In genomic region chr3:72661115-72661457, GRCh38 we compare ENCODE assay signal across 9 cellular contexts.
DNase-seq lines count a peak whose midpoint lies in the region; ATAC-seq and TF ChIP-seq lines count a peak whose summit lies in the region.
"Had no signal": no experiment of that assay in that cellular context is flagged by ENCODE, and none has a peak within 500 bp of the region (broad histone marks: within the 10 kb centered on the region; RNA-seq: fewer than 3 reads in every experiment).

No MANE protein-coding gene starts in this region.

- peaks cover 12% of the 10 kb centered on the region for H3K4me1 Mint-ChIP-seq in activated naive CD4-positive, alpha-beta T cell treated with anti-CD3 and anti-CD28 coated beads, Interleukin-2, amount 10 ng/mL, durations not matched to agents 7 days and 5 days

- no peak overlapping the region for H3K4me3 ChIP-seq in AG10803 (ENCODE audit: low read length)
- H3K4me3 ChIP-seq in breast epithelium, result no peak overlapping the region
- no peak overlapping the region for H3K4me3 ChIP-seq in left lung

- no peaks in the 10 kb centered on the region for H3K9me3 Mint-ChIP-seq in activated naive CD4-positive, alpha-beta T cell treated with anti-CD3 and anti-CD28 coated beads, Interleukin-2, amount 10 ng/mL, durations not matched to agents 7 days and 5 days
- H3K9me3 Mint-ChIP-seq: neural crest cell had no signal

- TF ChIP-seq CTCF in AG10803 (conservative IDR thresholded peaks at IDR 0.05; ENCODE audit: low read length) (no peak), breast epithelium (IDR thresholded peaks at IDR 0.05) (no peak), left lung (IDR thresholded peaks at IDR 0.05) (no peak)

- no peaks in the 10 kb centered on the region for H3K36me3 Mint-ChIP-seq in activated naive CD4-positive, alpha-beta T cell treated with anti-CD3 and anti-CD28 coated beads, Interleukin-2, amount 10 ng/mL, durations not matched to agents 7 days and 5 days

- H3K27ac Mint-ChIP-seq in activated naive CD4-positive, alpha-beta T cell treated with anti-CD3 and anti-CD28 coated beads, Interleukin-2, amount 10 ng/mL, durations not matched to agents 7 days and 5 days, result no peak overlapping the region

- no peaks in the 10 kb centered on the region for H3K4me1 ChIP-seq in breast epithelium
- H3K4me1 ChIP-seq in left lung, result no peaks in the 10 kb centered on the region

- no peak overlapping the region for H3K4me3 Mint-ChIP-seq in activated naive CD4-positive, alpha-beta T cell treated with anti-CD3 and anti-CD28 coated beads, Interleukin-2, amount 10 ng/mL, durations not matched to agents 7 days and 5 days
- H3K4me3 Mint-ChIP-seq: neural crest cell had no signal

- ATAC-seq in left lung (peak; percentile 92), HG03521 (IDR thresholded peaks at IDR 0.05; ENCODE audit: unreplicated experiment) (no peak)

- H3K27me3 ChIP-seq in breast epithelium (no peaks in the 10 kb centered on the region), left lung (peaks cover 0 to 3% of the 10 kb centered on the region in 2 donors)

- DNase-seq in AG10803 (ENCODE audit: low read depth), result peak; percentile 91
- peak; percentile 61 for DNase-seq in NCI-H1436 (lab: John Stamatoyannopoulos, UW)
- peak; percentile 93 for DNase-seq in breast epithelium (ENCODE audit: low spot score in 2 of 2)
- DNase-seq in left lung, result peak; percentile 55 to 83
- no peak for DNase-seq in NCI-H2107 treated with DMSO at 0.1 percent for 48 hours (lab: John Stamatoyannopoulos, UW; ENCODE audit: unreplicated experiment)
- no peak for DNase-seq in T-helper 1 cell
- no peak for DNase-seq in activated naive CD4-positive, alpha-beta T cell treated with anti-CD3 and anti-CD28 coated beads, Interleukin-2, amount 10 ng/mL, durations not matched to agents 7 days and 5 days

- peaks cover 3% of the 10 kb centered on the region for H3K27me3 Mint-ChIP-seq in activated naive CD4-positive, alpha-beta T cell treated with anti-CD3 and anti-CD28 coated beads, Interleukin-2, amount 10 ng/mL, durations not matched to agents 7 days and 5 days

- no peaks in the 10 kb centered on the region for H3K36me3 ChIP-seq in breast epithelium
- no peaks in the 10 kb centered on the region for H3K36me3 ChIP-seq in left lung

- no peaks in the 10 kb centered on the region for H3K9me3 ChIP-seq in breast epithelium
- no peaks in the 10 kb centered on the region for H3K9me3 ChIP-seq in left lung

- intact Hi-C loops in breast epithelium (cut with DNase I; ENCODE audit: low total_unique reads), result loop anchor here (1.0 kb wide), 1 partner anchor 38 kb away; no protein-coding TSS in a partner anchor
- intact Hi-C loops in left lung (cut with DNase I), result no loop called here

- H3K27ac ChIP-seq in breast epithelium (peak overlapping the region; percentile 49 to 52), left lung (no peak overlapping the region)

- CTCF ChIA-PET in activated naive CD4-positive, alpha-beta T cell treated with anti-CD3 and anti-CD28 coated beads, Interleukin-2, amount 10 ng/mL, durations not matched to agents 7 days and 5 days (lab: Charles Lee), result no interaction called here

- no peak for TF ChIP-seq POLR2A in breast epithelium (IDR thresholded peaks at IDR 0.05)

Comparison
In these comparisons a context has a peak if more than half of its experiments do, and no peak if none do; other contexts are left out.
1. DNase-seq: peak in AG10803 (single experiment), NCI-H1436 (single experiment), breast epithelium (2 of 2) and left lung (2 of 2); none in NCI-H2107 treated with DMSO at 0.1 percent for 48 hours (single experiment), T-helper 1 cell (0 of 5) and activated naive CD4-positive, alpha-beta T cell treated with anti-CD3 and anti-CD28 coated beads, Interleukin-2, amount 10 ng/mL, durations not matched to agents 7 days and 5 days (single experiment).
2. H3K27ac ChIP-seq: peak in breast epithelium (2 of 2); none in left lung (0 of 2).